ENCODE assay signal across 16 cellular contexts in the genomic region with DNA sequence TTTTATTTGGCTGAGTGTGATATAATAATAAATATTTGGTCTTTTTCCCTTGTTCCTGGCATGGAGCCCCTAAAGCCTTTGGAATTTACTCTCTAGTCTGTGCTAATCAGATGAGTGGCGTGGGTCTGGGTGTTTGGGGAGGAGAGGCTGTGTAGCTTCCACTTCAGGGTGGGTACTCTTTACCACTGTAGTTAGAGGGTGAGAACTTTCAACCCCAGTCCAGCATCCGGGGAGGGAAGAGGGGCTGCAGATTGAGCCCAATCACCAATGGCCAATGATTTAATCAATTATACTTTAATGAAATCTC. TPM values are rescaled to one million over a fixed set of nuclear protein-coding genes. Genes with fewer than 3 reads are reported as not detected.
DNase-seq lines count a peak whose midpoint lies in the region; ATAC-seq and TF ChIP-seq lines count a peak whose summit lies in the region.
"Had no signal": no experiment of that assay in that cellular context is flagged by ENCODE, and none has a peak within 500 bp of the region (broad histone marks: within the 10 kb centered on the region; RNA-seq: fewer than 3 reads in every experiment).

No MANE protein-coding gene starts in this region.

- no peak for TF ChIP-seq EP300 in tibial nerve (IDR thresholded peaks at IDR 0.05)

- H3K4me3 ChIP-seq in A673 (ENCODE audit: low read depth, low read length, poor library complexity, severe bottlenecking) (no peak overlapping the region), endodermal cell (ENCODE audit: low read length) (no peak overlapping the region), tibial nerve (no peak overlapping the region)
- no peak overlapping the region for H3K4me3 ChIP-seq in naive thymus-derived CD4-positive, alpha-beta T cell (ENCODE audit: low read length)
- H3K4me3 ChIP-seq: lung, right atrium auricular region, SJCRH30 had no signal

- H3K4me1 Mint-ChIP-seq in HFFc6 (ENCODE audit: low read depth): peaks cover 40% of the 10 kb centered on the region
- peaks cover 30% of the 10 kb centered on the region for H3K4me1 Mint-ChIP-seq in endodermal cell
- peaks cover 39 to 98% (median 83%) of the 10 kb centered on the region in 7 donors for H3K4me1 Mint-ChIP-seq in naive thymus-derived CD4-positive, alpha-beta T cell
- peaks cover 18% of the 10 kb centered on the region for H3K4me1 Mint-ChIP-seq in activated naive CD4-positive, alpha-beta T cell treated with anti-CD3 and anti-CD28 coated beads, Interleukin-2, amount 10 ng/mL, durations not matched to agents 7 days and 5 days

- no peak for ATAC-seq in naive thymus-derived CD4-positive, alpha-beta T cell
- ATAC-seq in GM18870 (IDR thresholded peaks at IDR 0.05; ENCODE audit: unreplicated experiment) (no peak), GM19328 (IDR thresholded peaks at IDR 0.05; ENCODE audit: unreplicated experiment) (no peak)

- H3K27me3 ChIP-seq in A673 (replicated peaks; ENCODE audit: insufficient read depth, low read depth, low read length, poor library complexity) (no peaks in the 10 kb centered on the region), endodermal cell (ENCODE audit: control insufficient read depth, insufficient read depth, low read length, poor library complexity, severe bottlenecking) (no peaks in the 10 kb centered on the region), tibial nerve (no peaks in the 10 kb centered on the region)
- no peaks in the 10 kb centered on the region for H3K27me3 ChIP-seq in naive thymus-derived CD4-positive, alpha-beta T cell (ENCODE audit: control insufficient read depth in 2 of 2, insufficient read depth in 2 of 2, low read length in 2 of 2)
- H3K27me3 ChIP-seq: right atrium auricular region, SJCRH30 had no signal

- H3K27ac ChIP-seq in A673 (ENCODE audit: low read depth, low read length, poor library complexity, severe bottlenecking) (peak overlapping the region; percentile 11), endodermal cell (ENCODE audit: low read depth, low read length) (no peak overlapping the region), tibial nerve (no peak overlapping the region)
- no peak overlapping the region for H3K27ac ChIP-seq in naive thymus-derived CD4-positive, alpha-beta T cell (ENCODE audit: low read depth, low read length)
- H3K27ac ChIP-seq: right atrium auricular region, SJCRH30 had no signal

- DNase-seq in A673 (ENCODE audit: low spot score): no peak
- DNase-seq in HFFc6: no peak
- no peak for DNase-seq in endodermal cell
- no peak for DNase-seq in naive thymus-derived CD4-positive, alpha-beta T cell
- no peak for DNase-seq in tibial nerve (ENCODE audit: low spot score in 2 of 2)
- no peak for DNase-seq in activated naive CD4-positive, alpha-beta T cell treated with anti-CD3 and anti-CD28 coated beads, Interleukin-2, amount 10 ng/mL, durations not matched to agents 7 days and 5 days
- DNase-seq: activated naive CD4-positive, alpha-beta T cell; effector CD4-positive, alpha-beta T cell; MM.1S; NCI-H1694; SJCRH30; T1000 had no signal

- intact Hi-C loops in A673 (cut with micrococcal nuclease; ENCODE audit: unreplicated experiment): no loop called here
- intact Hi-C loops in naive thymus-derived CD4-positive, alpha-beta T cell (cut with micrococcal nuclease): loop anchor here in 1 of 2 donors (2.0 kb wide), 1 partner anchor 15 kb away; no protein-coding TSS in a partner anchor

- no peak for TF ChIP-seq POLR2A in tibial nerve (IDR thresholded peaks at IDR 0.05)

- BruUV-seq in A673 (replicated peaks; lab: Mats Ljungman, UMichigan): no TSS peak

- H3K36me3 ChIP-seq in A673 (ENCODE audit: insufficient read depth, low read length, poor library complexity, severe bottlenecking): no peaks in the 10 kb centered on the region
- H3K36me3 ChIP-seq in endodermal cell (ENCODE audit: control insufficient read depth, insufficient read depth, low read length): no peaks in the 10 kb centered on the region
- H3K36me3 ChIP-seq in naive thymus-derived CD4-positive, alpha-beta T cell (ENCODE audit: control insufficient read depth in 2 of 3, insufficient read depth in 3 of 3, low read length in 3 of 3): no peaks in the 10 kb centered on the region
- H3K36me3 ChIP-seq in tibial nerve: no peaks in the 10 kb centered on the region
- H3K36me3 ChIP-seq: right atrium auricular region, SJCRH30 had no signal

- H3K9me3 ChIP-seq in A673 (ENCODE audit: low read depth, low read length, poor library complexity, severe bottlenecking) (no peaks in the 10 kb centered on the region), endodermal cell (ENCODE audit: control insufficient read depth, low read length) (no peaks in the 10 kb centered on the region), tibial nerve (no peaks in the 10 kb centered on the region)
- no peaks in the 10 kb centered on the region for H3K9me3 ChIP-seq in naive thymus-derived CD4-positive, alpha-beta T cell (ENCODE audit: control insufficient read depth in 2 of 3, low read length in 3 of 3)
- H3K9me3 ChIP-seq: right atrium auricular region had no signal

- peak overlapping the region; percentile 8; the same call in 1 of the 2 replicates for H3K27ac Mint-ChIP-seq in HFFc6
- peak overlapping the region; percentile 52 for H3K27ac Mint-ChIP-seq in endodermal cell
- no peak overlapping the region for H3K27ac Mint-ChIP-seq in naive thymus-derived CD4-positive, alpha-beta T cell
- H3K27ac Mint-ChIP-seq in activated naive CD4-positive, alpha-beta T cell treated with anti-CD3 and anti-CD28 coated beads, Interleukin-2, amount 10 ng/mL, durations not matched to agents 7 days and 5 days: no peak overlapping the region

- TF ChIP-seq CTCF in A673 (conservative IDR thresholded peaks at IDR 0.05; ENCODE audit: low read depth, low read length): no peak
- no peak for TF ChIP-seq CTCF in HFFc6 (IDR thresholded peaks at IDR 0.05)
- no peak for TF ChIP-seq CTCF in endodermal cell (conservative IDR thresholded peaks at IDR 0.05)
- no peak for TF ChIP-seq CTCF in tibial nerve (IDR thresholded peaks at IDR 0.05)

- no peak overlapping the region for H3K4me3 Mint-ChIP-seq in HFFc6
- no peak overlapping the region for H3K4me3 Mint-ChIP-seq in endodermal cell
- peak overlapping the region in 7 of 10 donors; percentile 41 to 80 (median 57) for H3K4me3 Mint-ChIP-seq in naive thymus-derived CD4-positive, alpha-beta T cell
- H3K4me3 Mint-ChIP-seq in activated naive CD4-positive, alpha-beta T cell treated with anti-CD3 and anti-CD28 coated beads, Interleukin-2, amount 10 ng/mL, durations not matched to agents 7 days and 5 days: no peak overlapping the region

- no peaks in the 10 kb centered on the region; the same call in 1 of the 2 replicates for H3K27me3 Mint-ChIP-seq in HFFc6 (ENCODE audit: insufficient read depth)
- H3K27me3 Mint-ChIP-seq in endodermal cell (ENCODE audit: insufficient read depth): no peaks in the 10 kb centered on the region
- no peaks in the 10 kb centered on the region for H3K27me3 Mint-ChIP-seq in naive thymus-derived CD4-positive, alpha-beta T cell
- H3K27me3 Mint-ChIP-seq in activated naive CD4-positive, alpha-beta T cell treated with anti-CD3 and anti-CD28 coated beads, Interleukin-2, amount 10 ng/mL, durations not matched to agents 7 days and 5 days: no peaks in the 10 kb centered on the region

- CTCF ChIA-PET in A673 (lab: Charles Lee): no interaction called here
- CTCF ChIA-PET in naive thymus-derived CD4-positive, alpha-beta T cell (lab: Charles Lee): interaction anchor here (0.6 kb wide), 1 partner anchor 193 kb away, joined by 3 read pairs; no protein-coding TSS in a partner anchor
- CTCF ChIA-PET in activated naive CD4-positive, alpha-beta T cell treated with anti-CD3 and anti-CD28 coated beads, Interleukin-2, amount 10 ng/mL, durations not matched to agents 7 days and 5 days (lab: Charles Lee): no interaction called here

- H3K9ac ChIP-seq in endodermal cell (ENCODE audit: extremely low read depth, low read length, poor library complexity, severe bottlenecking): no peak overlapping the region

- peaks cover 3% of the 10 kb centered on the region; the same call in 1 of the 2 replicates for H3K9me3 Mint-ChIP-seq in HFFc6
- peaks cover 2% of the 10 kb centered on the region for H3K9me3 Mint-ChIP-seq in endodermal cell
- H3K9me3 Mint-ChIP-seq in naive thymus-derived CD4-positive, alpha-beta T cell: peaks cover 0 to 1% (median 0%) of the 10 kb centered on the region in 11 donors
- no peaks in the 10 kb centered on the region for H3K9me3 Mint-ChIP-seq in activated naive CD4-positive, alpha-beta T cell treated with anti-CD3 and anti-CD28 coated beads, Interleukin-2, amount 10 ng/mL, durations not matched to agents 7 days and 5 days

- H3K4me1 ChIP-seq in A673 (ENCODE audit: insufficient read depth, low read length, poor library complexity, severe bottlenecking) (peaks cover 21% of the 10 kb centered on the region), endodermal cell (ENCODE audit: control insufficient read depth, insufficient read depth, low read length) (no peaks in the 10 kb centered on the region), tibial nerve (peaks cover 0 to 65% (median 19%) of the 10 kb centered on the region in 4 donors)
- peaks cover 28 to 31% of the 10 kb centered on the region in 2 donors for H3K4me1 ChIP-seq in naive thymus-derived CD4-positive, alpha-beta T cell (ENCODE audit: control insufficient read depth in 2 of 2, insufficient read depth in 2 of 2, low read length in 2 of 2)
- H3K4me1 ChIP-seq: SJCRH30 had no signal

- POLR2A ChIA-PET in A673 (lab: Charles Lee; ENCODE audit: low non-redundant PET): no interaction called here
- POLR2A ChIA-PET in naive thymus-derived CD4-positive, alpha-beta T cell (lab: Charles Lee): no interaction called here

- H3K36me3 Mint-ChIP-seq in HFFc6 (ENCODE audit: low read depth): peaks cover 7% of the 10 kb centered on the region; the same call in 1 of the 2 replicates
- peaks cover 6% of the 10 kb centered on the region for H3K36me3 Mint-ChIP-seq in endodermal cell (ENCODE audit: low read depth)
- peaks cover 4 to 18% (median 12%) of the 10 kb centered on the region in 5 donors for H3K36me3 Mint-ChIP-seq in naive thymus-derived CD4-positive, alpha-beta T cell
- H3K36me3 Mint-ChIP-seq in activated naive CD4-positive, alpha-beta T cell treated with anti-CD3 and anti-CD28 coated beads, Interleukin-2, amount 10 ng/mL, durations not matched to agents 7 days and 5 days: peaks cover 13% of the 10 kb centered on the region

- WGBS in endodermal cell (ENCODE audit: insufficient coverage in 1 of 2, insufficient read length in 1 of 2), 2 experiments: 100% methylated on average over 1 of the region's 2 CpGs; no CpG with 5 or more reads in 1 of the 2 experiments
- WGBS in tibial nerve, 2 donors: 52 to 59% methylated on average over 2 of the region's 2 CpGs

RNA-seq across cellular contexts. Expression of a gene that starts 20.0 kb away (rescaled TPM):
- total RNA-seq in A673 (2021) (27.5 and 27.6 TPM in 2 replicates), endodermal cell (10 to 100 TPM; 31.4 to 34.9 TPM), tibial nerve (10 to 100 TPM; 59.6 to 79.8 (median 69.9) TPM)
- total RNA-seq in HFFc6 (2021; fragmentation: NEBNext Ultra II Directional; extraction: Animal tissue kit (Norgen Biotek cat#: 25700)): 10 to 100 TPM; 13.8 to 18.3 (median 16.6) TPM
- 23.5 TPM for polyA plus RNA-seq in endodermal cell (2013, experiment 1 of 2)
- polyA plus RNA-seq in endodermal cell (2013, experiment 2 of 2): 23.4 TPM
- 10 to 100 TPM; 51.0 to 67.4 (median 56.5) TPM for total RNA-seq in naive thymus-derived CD4-positive, alpha-beta T cell
- 10 to 100 TPM in 1 of 2 donors, 1 to 10 TPM in 1; 9.6 to 21.0 TPM for polyA plus RNA-seq in naive thymus-derived CD4-positive, alpha-beta T cell

Comparison
In these comparisons a context has a peak if more than half of its experiments do, and no peak if none do; other contexts are left out.
1. H3K27ac Mint-ChIP-seq: peak in HFFc6 (single experiment) and endodermal cell (single experiment); none in naive thymus-derived CD4-positive, alpha-beta T cell (0 of 9) and activated naive CD4-positive, alpha-beta T cell treated with anti-CD3 and anti-CD28 coated beads, Interleukin-2, amount 10 ng/mL, durations not matched to agents 7 days and 5 days (single experiment).
2. H3K4me3 Mint-ChIP-seq: peak in naive thymus-derived CD4-positive, alpha-beta T cell (7 of 10); none in HFFc6 (single experiment), endodermal cell (single experiment) and activated naive CD4-positive, alpha-beta T cell treated with anti-CD3 and anti-CD28 coated beads, Interleukin-2, amount 10 ng/mL, durations not matched to agents 7 days and 5 days (single experiment).